In genomic region chr20:41862476-41862875, GRCh38 we compare ENCODE assay signal across 17 cellular contexts.
DNase-seq lines count a peak whose midpoint lies in the region; ATAC-seq and TF ChIP-seq lines count a peak whose summit lies in the region.
"Had no signal": no experiment of that assay in that cellular context is flagged by ENCODE, and none has a peak within 500 bp of the region (broad histone marks: within the 10 kb centered on the region; RNA-seq: fewer than 3 reads in every experiment).

No MANE protein-coding gene starts in this region.

- no peak overlapping the region for H2AFZ ChIP-seq in mammary epithelial cell (ENCODE audit: low read depth, low read length)

- dilution Hi-C loops in mammary epithelial cell (cut with HindIII; ENCODE audit: low sequenced_read_pairs), result no loop called here

- 46% methylated on average over 2 of the region's 4 CpGs for WGBS in mammary epithelial cell (ENCODE audit: low coverage, missing lambda C conversion rate)

- H3K27ac ChIP-seq in mammary epithelial cell (ENCODE audit: insufficient read depth, low read depth, low read length), result no peak overlapping the region
- no peak overlapping the region for H3K27ac ChIP-seq in breast epithelium
- H3K27ac ChIP-seq in foreskin keratinocyte, result no peak overlapping the region
- H3K27ac ChIP-seq: 22Rv1, BLaER1, HL-60 had no signal

- H3K27ac Mint-ChIP-seq in T-helper 2 cell treated with Interferon-gamma antibody and Interleukin-4, amounts not matched to agents 5 μg/mL and 100 μg/mL, for 36 hours, result no peak overlapping the region
- H3K27ac Mint-ChIP-seq: CD8-positive, alpha-beta memory T cell; HFFc6 had no signal

- H3K4me3 ChIP-seq in mammary epithelial cell (replicated peaks in 1 of 3; ENCODE audit: insufficient read depth in 1 of 3, low read depth in 2 of 3, low read length in 3 of 3) (no peak overlapping the region), breast epithelium (no peak overlapping the region)
- H3K4me3 ChIP-seq: BLaER1 had no signal

- H3K4me1 Mint-ChIP-seq in T-helper 2 cell treated with Interferon-gamma antibody and Interleukin-4, amounts not matched to agents 5 μg/mL and 100 μg/mL, for 36 hours (ENCODE audit: low read depth), result no peaks in the 10 kb centered on the region
- H3K4me1 Mint-ChIP-seq: CD8-positive, alpha-beta memory T cell had no signal

- TF ChIP-seq POLR2A in breast epithelium (IDR thresholded peaks at IDR 0.05), result no peak

- H3K79me2 ChIP-seq in mammary epithelial cell (ENCODE audit: insufficient read depth, low read length), result no peaks in the 10 kb centered on the region

- no peaks in the 10 kb centered on the region for H3K9me3 Mint-ChIP-seq in T-helper 2 cell treated with Interferon-gamma antibody and Interleukin-4, amounts not matched to agents 5 μg/mL and 100 μg/mL, for 36 hours

- no peaks in the 10 kb centered on the region for H4K20me1 ChIP-seq in mammary epithelial cell (ENCODE audit: insufficient read depth, low read length)
- H4K20me1 ChIP-seq: BLaER1 had no signal

- no TSS peak for BruUV-seq in mammary epithelial cell (replicated peaks; lab: Mats Ljungman, UMichigan)

- H3K36me3 Mint-ChIP-seq in T-helper 2 cell treated with Interferon-gamma antibody and Interleukin-4, amounts not matched to agents 5 μg/mL and 100 μg/mL, for 36 hours (ENCODE audit: low read depth), result no peaks in the 10 kb centered on the region
- H3K36me3 Mint-ChIP-seq: CD8-positive, alpha-beta memory T cell had no signal

- H3K4me1 ChIP-seq in mammary epithelial cell (ENCODE audit: insufficient read depth, low read length), result no peaks in the 10 kb centered on the region
- no peaks in the 10 kb centered on the region for H3K4me1 ChIP-seq in breast epithelium
- no peaks in the 10 kb centered on the region for H3K4me1 ChIP-seq in foreskin keratinocyte
- H3K4me1 ChIP-seq: BLaER1, Caco-2 had no signal

- no peaks in the 10 kb centered on the region for H3K27me3 Mint-ChIP-seq in T-helper 2 cell treated with Interferon-gamma antibody and Interleukin-4, amounts not matched to agents 5 μg/mL and 100 μg/mL, for 36 hours (ENCODE audit: low read depth)

- intact Hi-C loops in mammary epithelial cell (cut with micrococcal nuclease) (no loop called here), breast epithelium (cut with DNase I; ENCODE audit: low total_unique reads) (loop anchor here (5.0 kb wide), 1 partner anchor 1185 kb away; no protein-coding TSS in a partner anchor)

- in situ Hi-C loops in mammary epithelial cell (cut with MboI; ENCODE audit: low sequenced_read_pairs in 2 of 2), result no loop called here

- H3K9ac ChIP-seq in mammary epithelial cell (ENCODE audit: insufficient read depth, low read length), result no peak overlapping the region
- H3K9ac ChIP-seq: BLaER1 had no signal

- H3K27me3 ChIP-seq in mammary epithelial cell (ENCODE audit: insufficient read depth, low read length) (no peaks in the 10 kb centered on the region), breast epithelium (no peaks in the 10 kb centered on the region), foreskin keratinocyte (no peaks in the 10 kb centered on the region)
- H3K27me3 ChIP-seq: BLaER1 had no signal

- H3K36me3 ChIP-seq in mammary epithelial cell (ENCODE audit: insufficient read depth, low read length) (no peaks in the 10 kb centered on the region), breast epithelium (no peaks in the 10 kb centered on the region)
- H3K36me3 ChIP-seq: BLaER1 had no signal

- no peak overlapping the region for H3K4me3 Mint-ChIP-seq in T-helper 2 cell treated with Interferon-gamma antibody and Interleukin-4, amounts not matched to agents 5 μg/mL and 100 μg/mL, for 36 hours
- H3K4me3 Mint-ChIP-seq: CD8-positive, alpha-beta memory T cell; HFFc6 had no signal

- ATAC-seq in foreskin keratinocyte (peak; percentile 28), HG02938 (IDR thresholded peaks at IDR 0.05; ENCODE audit: unreplicated experiment) (no peak), GM21529 (IDR thresholded peaks at IDR 0.05; ENCODE audit: unreplicated experiment) (no peak)

- CTCF ChIA-PET in mammary epithelial cell (lab: Charles Lee; ENCODE audit: low non-redundant PET), result no interaction called here

- DNase-seq in mammary epithelial cell, result peak; percentile 57
- DNase-seq in breast epithelium (ENCODE audit: low spot score in 2 of 2), result no peak
- DNase-seq in astrocyte of the hippocampus (ENCODE audit: low read depth, low spot score), result peak; percentile 6
- peak in 1 of 2 donors; percentile 6 for DNase-seq in foreskin keratinocyte
- no peak for DNase-seq in cerebellar cortex (ENCODE audit: low spot score)
- DNase-seq in T-helper 2 cell treated with Interferon-gamma antibody and Interleukin-4, amounts not matched to agents 5 μg/mL and 100 μg/mL, for 36 hours (ENCODE audit: low spot score), result no peak
- DNase-seq: Caco-2; CD8-positive, alpha-beta memory T cell; DND-41; GDM1; HCEC 1CT; HFFc6 had no signal

- TF ChIP-seq CTCF in mammary epithelial cell (conservative IDR thresholded peaks at IDR 0.05 in 1 of 2, IDR thresholded peaks at IDR 0.05 in 1 of 2; ENCODE audit: extremely low read depth in 1 of 2, insufficient read depth in 1 of 2, low read depth in 1 of 2, low read length in 2 of 2), result no peak
- no peak for TF ChIP-seq CTCF in breast epithelium (IDR thresholded peaks at IDR 0.05)
- TF ChIP-seq CTCF in foreskin keratinocyte (conservative IDR thresholded peaks at IDR 0.05), result no peak

- no peaks in the 10 kb centered on the region for H3K9me3 ChIP-seq in mammary epithelial cell (replicated peaks; ENCODE audit: insufficient read depth, low read length)
- H3K9me3 ChIP-seq in breast epithelium, result peaks cover 0 to 5% of the 10 kb centered on the region in 2 donors
- H3K9me3 ChIP-seq: Caco-2 had no signal

- no peak overlapping the region for H3K4me2 ChIP-seq in mammary epithelial cell (ENCODE audit: insufficient read depth, low read depth, low read length)
- H3K4me2 ChIP-seq: BLaER1 had no signal

Comparison
In these comparisons a context has a peak if more than half of its experiments do, and no peak if none do; other contexts are left out.
1. DNase-seq: peak in mammary epithelial cell (single experiment) and astrocyte of the hippocampus (single experiment); none in breast epithelium (0 of 2), cerebellar cortex (single experiment) and T-helper 2 cell treated with Interferon-gamma antibody and Interleukin-4, amounts not matched to agents 5 μg/mL and 100 μg/mL, for 36 hours (single experiment).